In the genomic region with DNA sequence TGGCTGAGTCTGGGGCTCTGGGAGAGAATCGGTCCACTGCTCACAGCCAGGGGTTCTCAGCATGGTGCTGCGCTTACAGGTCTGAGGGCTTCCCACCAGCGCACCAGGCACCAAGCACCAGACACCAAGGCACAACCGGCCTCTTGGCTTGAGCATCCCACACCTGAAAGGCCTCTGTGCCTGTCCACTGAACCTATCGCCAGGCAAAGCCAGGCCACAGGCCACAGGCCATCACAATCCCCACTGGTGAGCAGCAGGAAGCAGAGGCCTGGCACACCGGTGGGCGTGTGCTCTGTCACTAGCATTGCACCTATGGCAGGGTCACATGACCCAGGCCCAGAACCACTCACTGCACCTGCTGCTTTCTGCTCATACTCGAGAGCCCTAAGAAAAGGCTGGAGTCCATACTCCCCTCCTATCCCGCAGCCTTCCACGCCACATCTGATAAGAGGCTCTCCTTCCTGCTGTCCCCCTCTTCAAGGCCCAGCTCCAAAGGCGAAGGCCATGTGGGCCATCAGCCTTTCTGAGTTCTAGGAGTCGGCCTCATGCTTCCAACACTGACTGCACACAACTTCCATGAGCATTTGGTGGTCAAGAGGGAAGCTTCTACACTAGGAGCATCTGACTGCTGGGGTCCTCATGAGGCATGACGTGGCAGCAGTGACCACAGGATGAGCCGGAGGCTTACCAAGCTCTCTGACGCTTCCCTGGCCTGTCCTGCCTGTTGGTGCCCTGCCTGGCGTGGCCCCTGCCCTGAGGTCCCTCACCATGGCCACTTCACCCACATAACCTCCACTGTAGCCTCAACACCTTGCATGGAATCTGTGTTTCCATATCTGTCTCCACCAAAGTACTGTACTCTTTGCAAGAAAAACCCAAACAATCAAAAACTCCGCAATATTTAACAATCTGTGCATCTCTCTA, we compare ENCODE assay signal across 18 cellular contexts.
A peak's percentile ranks its signal among the peaks of the same experiment; 100 is the strongest.
DNase-seq lines count a peak whose midpoint lies in the region; ATAC-seq and TF ChIP-seq lines count a peak whose summit lies in the region.
"Had no signal": no experiment of that assay in that cellular context is flagged by ENCODE, and none has a peak within 500 bp of the region (broad histone marks: within the 10 kb centered on the region; RNA-seq: fewer than 3 reads in every experiment).

No MANE protein-coding gene starts in this region.

- H3K27me3 ChIP-seq in SK-N-SH (ENCODE audit: insufficient read depth) (no peaks in the 10 kb centered on the region), endodermal cell (ENCODE audit: control insufficient read depth, insufficient read depth, low read length, poor library complexity, severe bottlenecking) (no peaks in the 10 kb centered on the region)

- TF ChIP-seq CTCF in SK-N-SH (IDR thresholded peaks at IDR 0.05) (no peak), endodermal cell (conservative IDR thresholded peaks at IDR 0.05) (no peak), neural crest cell (conservative IDR thresholded peaks at IDR 0.05) (no peak)

- POLR2A ChIA-PET in SK-N-SH (lab: Yijun Ruan, JAX), result no interaction called here

- H3K27ac Mint-ChIP-seq in endodermal cell (peak overlapping the region; percentile 6), neural crest cell (ENCODE audit: unreplicated experiment) (peak overlapping the region; percentile 68)
- H3K27ac Mint-ChIP-seq: B cell; CD4-positive, CD25-positive, alpha-beta regulatory T cell had no signal

- no peaks in the 10 kb centered on the region for H3K9me2 ChIP-seq in SK-N-SH

- no peak overlapping the region for H3K4me3 ChIP-seq in SK-N-SH (ENCODE audit: low read depth in 2 of 2, low read length in 1 of 2)
- no peak overlapping the region for H3K4me3 ChIP-seq in endodermal cell (ENCODE audit: low read length)
- H3K4me3 ChIP-seq: GM23248 had no signal

- H3K9me3 ChIP-seq in SK-N-SH (no peaks in the 10 kb centered on the region), endodermal cell (ENCODE audit: control insufficient read depth, low read length) (peaks cover 11% of the 10 kb centered on the region)

- H3K9ac ChIP-seq in SK-N-SH (no peak overlapping the region), endodermal cell (ENCODE audit: extremely low read depth, low read length, poor library complexity, severe bottlenecking) (no peak overlapping the region)
- H3K9ac ChIP-seq: GM23248 had no signal

- H3F3A ChIP-seq in SK-N-SH (replicated peaks; ENCODE audit: insufficient read depth), result peaks cover 6% of the 10 kb centered on the region

- H2AFZ ChIP-seq in SK-N-SH (ENCODE audit: low read depth), result no peak overlapping the region
- H2AFZ ChIP-seq: GM23248 had no signal

- TF ChIP-seq RAD21 in SK-N-SH (IDR thresholded peaks at IDR 0.05; ENCODE audit: low read length), result no peak

- H3K9me3 Mint-ChIP-seq in endodermal cell, result peaks cover 14% of the 10 kb centered on the region
- peaks cover 2% of the 10 kb centered on the region for H3K9me3 Mint-ChIP-seq in neural crest cell

- ATAC-seq in SK-N-SH treated with all-trans-retinoic acid at 6 μM for 48 hours, result no peak

- no peaks in the 10 kb centered on the region for H4K20me1 ChIP-seq in SK-N-SH (ENCODE audit: insufficient read depth)

- no peaks in the 10 kb centered on the region for H3K4me1 ChIP-seq in SK-N-SH (ENCODE audit: control insufficient read depth in 1 of 2, insufficient read depth in 2 of 2, low read depth in 1 of 2, low read length in 1 of 2)
- H3K4me1 ChIP-seq in endodermal cell (ENCODE audit: control insufficient read depth, insufficient read depth, low read length), result peaks cover 7% of the 10 kb centered on the region

- H3K36me3 ChIP-seq in SK-N-SH (replicated peaks in 1 of 2; ENCODE audit: control insufficient read depth in 1 of 2, insufficient read depth in 2 of 2, low read length in 1 of 2) (peaks cover 63 to 77% of the 10 kb centered on the region in 2 experiments), endodermal cell (ENCODE audit: control insufficient read depth, insufficient read depth, low read length) (peaks cover 34% of the 10 kb centered on the region)

- WGBS in SK-N-SH (ENCODE audit: low lambda C conversion rate), result 93% methylated on average over 13 of the region's 17 CpGs
- 95 to 96% methylated on average over 10 to 17 of the region's 17 CpGs for WGBS in endodermal cell (ENCODE audit: insufficient coverage in 1 of 2, insufficient read length in 1 of 2), 2 experiments

- TF ChIP-seq EP300 in SK-N-SH (IDR thresholded peaks at IDR 0.05; ENCODE audit: borderline replicate concordance in 1 of 2, low read depth in 1 of 2, low read length in 1 of 2), result no peak

- peak; percentile 5 for DNase-seq in SK-N-SH
- peak; percentile 12 for DNase-seq in endodermal cell
- DNase-seq in neural crest cell (ENCODE audit: low read depth, low spot score), result no peak
- peak; percentile 31 for DNase-seq in ureter (ENCODE audit: low spot score)
- no peak for DNase-seq in GF-D8 (lab: John Stamatoyannopoulos, UW)
- no peak for DNase-seq in NCI-H446 (lab: John Stamatoyannopoulos, UW)
- no peak for DNase-seq in NCI-H2227 treated with DMSO at 0.1 percent for 48 hours (lab: John Stamatoyannopoulos, UW)
- DNase-seq: CD4-positive, CD25-positive, alpha-beta regulatory T cell; DMS53; GM23248; NCI-H1092; NCI-H2107; NCI-H226; NCI-H69; SHP77 treated with DMSO at 0.1 percent for 48 hours had no signal

- H3K27ac ChIP-seq in SK-N-SH (ENCODE audit: low read depth in 2 of 2, low read length in 1 of 2) (no peak overlapping the region), endodermal cell (ENCODE audit: low read depth, low read length) (no peak overlapping the region)
- H3K27ac ChIP-seq: 22Rv1, GM23248 had no signal

- peaks cover 20% of the 10 kb centered on the region for H3K4me1 Mint-ChIP-seq in endodermal cell
- H3K4me1 Mint-ChIP-seq in neural crest cell, result no peaks in the 10 kb centered on the region
- H3K4me1 Mint-ChIP-seq: B cell; CD4-positive, CD25-positive, alpha-beta regulatory T cell had no signal

- H3K4me3 Mint-ChIP-seq in endodermal cell (no peak overlapping the region), neural crest cell (no peak overlapping the region)
- H3K4me3 Mint-ChIP-seq: B cell; CD4-positive, CD25-positive, alpha-beta regulatory T cell had no signal

- no peaks in the 10 kb centered on the region for H3K79me2 ChIP-seq in SK-N-SH (ENCODE audit: insufficient read depth)

- H3K36me3 Mint-ChIP-seq in endodermal cell (ENCODE audit: low read depth) (peaks cover 56% of the 10 kb centered on the region), neural crest cell (ENCODE audit: low read depth) (peaks cover 19% of the 10 kb centered on the region)
- H3K36me3 Mint-ChIP-seq: CD4-positive, CD25-positive, alpha-beta regulatory T cell had no signal

- peaks cover 10% of the 10 kb centered on the region for H3K27me3 Mint-ChIP-seq in endodermal cell (ENCODE audit: insufficient read depth)
- H3K27me3 Mint-ChIP-seq in neural crest cell (ENCODE audit: low read depth), result no peaks in the 10 kb centered on the region
- H3K27me3 Mint-ChIP-seq: B cell; CD4-positive, CD25-positive, alpha-beta regulatory T cell had no signal

- CTCF ChIA-PET in SK-N-SH (lab: Yijun Ruan, JAX), result interaction anchor here (0.8 kb wide), 1 partner anchor 13 kb away, joined by 3 read pairs; no protein-coding TSS in a partner anchor

- H3K4me2 ChIP-seq in SK-N-SH, result no peak overlapping the region

TF ChIP-seq in SK-N-SH, 30 proteins besides CTCF, POLR2A, EP300 and RAD21 (continues in another document):
- no peak for TF ChIP-seq GATA2 (CRISPR knock-in tag; IDR thresholded peaks at IDR 0.05)
- TF ChIP-seq ELF1 (IDR thresholded peaks at IDR 0.05), result no peak
- no peak for TF ChIP-seq FOXJ3 (CRISPR knock-in tag; IDR thresholded peaks at IDR 0.05)
- TF ChIP-seq, protein P1, sequence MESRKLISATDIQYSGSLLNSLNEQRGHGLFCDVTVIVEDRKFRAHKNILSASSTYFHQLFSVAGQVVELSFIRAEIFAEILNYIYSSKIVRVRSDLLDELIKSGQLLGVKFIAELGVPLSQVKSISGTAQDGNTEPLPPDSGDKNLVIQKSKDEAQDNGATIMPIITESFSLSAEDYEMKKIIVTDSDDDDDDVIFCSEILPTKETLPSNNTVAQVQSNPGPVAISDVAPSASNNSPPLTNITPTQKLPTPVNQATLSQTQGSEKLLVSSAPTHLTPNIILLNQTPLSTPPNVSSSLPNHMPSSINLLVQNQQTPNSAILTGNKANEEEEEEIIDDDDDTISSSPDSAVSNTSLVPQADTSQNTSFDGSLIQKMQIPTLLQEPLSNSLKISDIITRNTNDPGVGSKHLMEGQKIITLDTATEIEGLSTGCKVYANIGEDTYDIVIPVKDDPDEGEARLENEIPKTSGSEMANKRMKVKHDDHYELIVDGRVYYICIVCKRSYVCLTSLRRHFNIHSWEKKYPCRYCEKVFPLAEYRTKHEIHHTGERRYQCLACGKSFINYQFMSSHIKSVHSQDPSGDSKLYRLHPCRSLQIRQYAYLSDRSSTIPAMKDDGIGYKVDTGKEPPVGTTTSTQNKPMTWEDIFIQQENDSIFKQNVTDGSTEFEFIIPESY (IDR thresholded peaks at IDR 0.05; ENCODE audit: borderline replicate concordance, low read depth), result no peak

TF ChIP-seq in SK-N-SH treated with all-trans-retinoic acid at 6 μM for 48 hours, 23 proteins besides CTCF, POLR2A, EP300 and RAD21:
- TF ChIP-seq, protein P2, sequence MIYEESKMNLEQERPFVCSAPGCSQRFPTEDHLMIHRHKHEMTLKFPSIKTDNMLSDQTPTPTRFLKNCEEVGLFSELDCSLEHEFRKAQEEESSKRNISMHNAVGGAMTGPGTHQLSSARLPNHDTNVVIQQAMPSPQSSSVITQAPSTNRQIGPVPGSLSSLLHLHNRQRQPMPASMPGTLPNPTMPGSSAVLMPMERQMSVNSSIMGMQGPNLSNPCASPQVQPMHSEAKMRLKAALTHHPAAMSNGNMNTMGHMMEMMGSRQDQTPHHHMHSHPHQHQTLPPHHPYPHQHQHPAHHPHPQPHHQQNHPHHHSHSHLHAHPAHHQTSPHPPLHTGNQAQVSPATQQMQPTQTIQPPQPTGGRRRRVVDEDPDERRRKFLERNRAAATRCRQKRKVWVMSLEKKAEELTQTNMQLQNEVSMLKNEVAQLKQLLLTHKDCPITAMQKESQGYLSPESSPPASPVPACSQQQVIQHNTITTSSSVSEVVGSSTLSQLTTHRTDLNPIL (CRISPR knock-in tag; IDR thresholded peaks at IDR 0.05; ENCODE audit: low read depth), result no peak
- TF ChIP-seq RARB (CRISPR knock-in tag; IDR thresholded peaks at IDR 0.05) (no peak), ZFP3 (CRISPR knock-in tag; IDR thresholded peaks at IDR 0.05) (no peak)

Comparison
In these comparisons a context has a peak if more than half of its experiments do, and no peak if none do; other contexts are left out.
1. DNase-seq: peak in SK-N-SH (single experiment), endodermal cell (single experiment) and ureter (single experiment); none in neural crest cell (single experiment), GF-D8 (single experiment), NCI-H446 (0 of 2) and NCI-H2227 treated with DMSO at 0.1 percent for 48 hours (single experiment).